Comparison of ENCODE assay signal across 13 cellular contexts in genomic region chr2:229974271-229974670, GRCh38. TPM values are rescaled to one million over a fixed set of nuclear protein-coding genes. Genes with fewer than 3 reads are reported as not detected.
DNase-seq lines count a peak whose midpoint lies in the region; ATAC-seq and TF ChIP-seq lines count a peak whose summit lies in the region.
"Had no signal": no experiment of that assay in that cellular context is flagged by ENCODE, and none has a peak within 500 bp of the region (broad histone marks: within the 10 kb centered on the region; RNA-seq: fewer than 3 reads in every experiment).

No MANE protein-coding gene starts in this region.

- peak in 1 of 2 donors; percentile 35 for ATAC-seq in lower lobe of right lung
- ATAC-seq: activated CD8-positive, alpha-beta T cell treated with anti-CD3 and anti-CD28 coated beads for 36 hours had no signal

- peak; percentile 84 for DNase-seq in AG08395 (ENCODE audit: low spot score)
- DNase-seq in endodermal cell = peak; percentile 57
- DNase-seq in lower lobe of right lung = no peak
- no peak for DNase-seq in activated naive CD4-positive, alpha-beta T cell treated with anti-CD3 and anti-CD28 coated beads, Interleukin-2, amount 50 U/mL, for 16 hours
- no peak for DNase-seq in NCI-H510A treated with DMSO at 0.1 percent for 48 hours (lab: John Stamatoyannopoulos, UW)
- no peak for DNase-seq in medulla oblongata (ENCODE audit: extremely low spot score)
- DNase-seq in DMS79 treated with DMSO at 0.1 percent for 48 hours (lab: John Stamatoyannopoulos, UW) = no peak
- DNase-seq: activated CD8-positive, alpha-beta T cell treated with anti-CD3 and anti-CD28 coated beads for 36 hours; amygdala; CD4-positive, CD25-positive, alpha-beta regulatory T cell; foreskin melanocyte had no signal

- H3K4me1 ChIP-seq in endodermal cell (ENCODE audit: control insufficient read depth, insufficient read depth, low read length) = no peaks in the 10 kb centered on the region
- no peaks in the 10 kb centered on the region for H3K4me1 ChIP-seq in lower lobe of right lung

- H3K27me3 Mint-ChIP-seq in endodermal cell (ENCODE audit: insufficient read depth) = no peaks in the 10 kb centered on the region
- H3K27me3 Mint-ChIP-seq: activated CD8-positive, alpha-beta T cell treated with anti-CD3 and anti-CD28 coated beads for 36 hours; CD4-positive, CD25-positive, alpha-beta regulatory T cell; stimulated activated naive CD8-positive, alpha-beta T cell treated with anti-CD3 and anti-CD28 coated beads, Interleukin-15, Interleukin-2, amounts not matched to agents 100 ng/mL and 50 ng/mL, for 24 hours had no signal

- WGBS in endodermal cell (ENCODE audit: insufficient coverage in 1 of 2, insufficient read length in 1 of 2), 2 experiments = 74 to 92% methylated on average over 3 to 6 of the region's 6 CpGs

- peaks cover 5% of the 10 kb centered on the region for H3K4me1 Mint-ChIP-seq in endodermal cell

- H3K4me3 ChIP-seq in endodermal cell (ENCODE audit: low read length) (no peak overlapping the region), lower lobe of right lung (no peak overlapping the region)

- peak; percentile 13; the same call in 1 of the 2 replicates for TF ChIP-seq CTCF in LNCAP (IDR thresholded peaks at IDR 0.05)
- TF ChIP-seq CTCF in endodermal cell (conservative IDR thresholded peaks at IDR 0.05) = peak; percentile 68
- peak; percentile 10 for TF ChIP-seq CTCF in lower lobe of right lung (IDR thresholded peaks at IDR 0.05)

- H3K9me3 ChIP-seq in endodermal cell (ENCODE audit: control insufficient read depth, low read length) = no peaks in the 10 kb centered on the region
- no peaks in the 10 kb centered on the region for H3K9me3 ChIP-seq in lower lobe of right lung

- H3K27ac ChIP-seq in endodermal cell (ENCODE audit: low read depth, low read length) (no peak overlapping the region), lower lobe of right lung (no peak overlapping the region)

- H3K27me3 ChIP-seq in endodermal cell (ENCODE audit: control insufficient read depth, insufficient read depth, low read length, poor library complexity, severe bottlenecking) (no peaks in the 10 kb centered on the region), lower lobe of right lung (ENCODE audit: low read depth) (no peaks in the 10 kb centered on the region)

- no peak overlapping the region for H3K4me3 Mint-ChIP-seq in endodermal cell
- H3K4me3 Mint-ChIP-seq: activated CD8-positive, alpha-beta T cell treated with anti-CD3 and anti-CD28 coated beads for 36 hours; CD4-positive, CD25-positive, alpha-beta regulatory T cell; stimulated activated naive CD8-positive, alpha-beta T cell treated with anti-CD3 and anti-CD28 coated beads, Interleukin-15, Interleukin-2, amounts not matched to agents 100 ng/mL and 50 ng/mL, for 24 hours had no signal

- no peak overlapping the region for H3K9ac ChIP-seq in endodermal cell (ENCODE audit: extremely low read depth, low read length, poor library complexity, severe bottlenecking)

- H3K36me3 Mint-ChIP-seq in endodermal cell (ENCODE audit: low read depth) = peaks cover 5% of the 10 kb centered on the region
- H3K36me3 Mint-ChIP-seq: CD4-positive, CD25-positive, alpha-beta regulatory T cell had no signal

- H3K9me3 Mint-ChIP-seq in endodermal cell = no peaks in the 10 kb centered on the region
- H3K9me3 Mint-ChIP-seq: activated CD8-positive, alpha-beta T cell treated with anti-CD3 and anti-CD28 coated beads for 36 hours; CD4-positive, CD25-positive, alpha-beta regulatory T cell; stimulated activated naive CD8-positive, alpha-beta T cell treated with anti-CD3 and anti-CD28 coated beads, Interleukin-15, Interleukin-2, amounts not matched to agents 100 ng/mL and 50 ng/mL, for 24 hours had no signal

- intact Hi-C loops in lower lobe of right lung (cut with DNase I) = no loop called here

- H3K36me3 ChIP-seq in endodermal cell (ENCODE audit: control insufficient read depth, insufficient read depth, low read length) (no peaks in the 10 kb centered on the region), lower lobe of right lung (no peaks in the 10 kb centered on the region)

- no peak overlapping the region for H3K27ac Mint-ChIP-seq in endodermal cell
- H3K27ac Mint-ChIP-seq: activated CD8-positive, alpha-beta T cell treated with anti-CD3 and anti-CD28 coated beads for 36 hours; CD4-positive, CD25-positive, alpha-beta regulatory T cell; stimulated activated naive CD8-positive, alpha-beta T cell treated with anti-CD3 and anti-CD28 coated beads, Interleukin-15, Interleukin-2, amounts not matched to agents 100 ng/mL and 50 ng/mL, for 24 hours had no signal

RNA-seq across cellular contexts. Expression of gene FBXO36, which starts 52.0 kb away (rescaled TPM):
- total RNA-seq in endodermal cell (10 to 100 TPM in 1 of 2 donors, 1 to 10 TPM in 1; 6.7 to 13.3 TPM), lower lobe of right lung (3.3 TPM)
- polyA plus RNA-seq in endodermal cell (2013, experiment 1 of 2) = 7.5 TPM
- 7.9 TPM for polyA plus RNA-seq in endodermal cell (2013, experiment 2 of 2)

RNA-seq across cellular contexts. Expression of gene TRIP12, which starts 52.5 kb away (rescaled TPM):
- total RNA-seq in endodermal cell (100 to 1,000 TPM; 177 to 229 TPM), lower lobe of right lung (229 TPM)
- 98.1 TPM for polyA plus RNA-seq in endodermal cell (2013, experiment 1 of 2)
- polyA plus RNA-seq in endodermal cell (2013, experiment 2 of 2) = 101 TPM

Comparison
In these comparisons a context has a peak if more than half of its experiments do, and no peak if none do; other contexts are left out.
1. DNase-seq: peak in AG08395 (single experiment) and endodermal cell (single experiment); none in lower lobe of right lung (single experiment), activated naive CD4-positive, alpha-beta T cell treated with anti-CD3 and anti-CD28 coated beads, Interleukin-2, amount 50 U/mL, for 16 hours (single experiment), NCI-H510A treated with DMSO at 0.1 percent for 48 hours (single experiment), medulla oblongata (single experiment) and DMS79 treated with DMSO at 0.1 percent for 48 hours (single experiment).
2. CTCF ChIP-seq: peak in every context shown above with its lines; median percentile 68 in endodermal cell; 13 in LNCAP; 10 in lower lobe of right lung.